ENCODE assay signal across 26 cellular contexts in the genomic region with DNA sequence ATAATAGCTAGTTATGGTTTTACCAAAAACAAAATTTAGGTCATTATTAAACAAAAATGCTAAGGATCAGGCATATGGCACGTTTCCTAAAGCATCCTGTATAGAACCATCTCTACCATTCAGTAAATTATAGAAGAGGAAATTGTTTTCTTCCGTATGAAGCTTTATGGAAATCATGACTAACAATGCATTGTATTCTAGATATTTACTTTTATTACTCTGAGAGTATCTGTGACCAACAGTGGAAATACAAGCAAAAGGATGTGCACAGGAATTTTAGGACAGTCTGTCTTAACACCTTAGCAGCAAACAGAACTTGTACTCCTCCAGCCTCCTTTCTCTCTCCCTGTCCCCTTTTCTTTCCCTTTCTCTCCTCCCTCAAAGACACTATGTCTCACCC.
"Had no signal": no experiment of that assay in that cellular context is flagged by ENCODE, and none has a peak within 500 bp of the region (broad histone marks: within the 10 kb centered on the region; RNA-seq: fewer than 3 reads in every experiment).

No MANE protein-coding gene starts in this region.

- H3K27ac Mint-ChIP-seq: activated naive CD4-positive, alpha-beta T cell treated with anti-CD3 and anti-CD28 coated beads, Interleukin-2, amount 50 U/mL, for 72 hours; activated T-cell treated with anti-CD3 and anti-CD28 coated beads, Interleukin-2, amount 50 U/mL, for 72 hours; effector memory CD8-positive, alpha-beta T cell; natural killer cell; stimulated activated naive CD8-positive, alpha-beta T cell treated with anti-CD3 and anti-CD28 coated beads, Interleukin-15, Interleukin-2, amounts not matched to agents 100 ng/mL and 50 ng/mL, for 24 hours; T-helper 1 cell treated with Interleukin-12 subunit alpha and Interleukin-12 subunit beta and Interleukin-4 antibody, amounts not matched to agents 30 μg/mL and 1 μg/mL, for 36 hours had no signal

- FAIRE-seq: bronchial epithelial cell, TTC549, urothelium cell line had no signal

- ATAC-seq: activated naive CD4-positive, alpha-beta T cell treated with anti-CD3 and anti-CD28 coated beads, Interleukin-2, amount 50 U/mL, for 72 hours; activated T-cell treated with anti-CD3 and anti-CD28 coated beads, Interleukin-2, amount 50 U/mL, for 72 hours; effector memory CD8-positive, alpha-beta T cell; esophagus mucosa; natural killer cell; right cardiac atrium had no signal

- H3K4me3 Mint-ChIP-seq: activated T-cell treated with anti-CD3 and anti-CD28 coated beads, Interleukin-2, amount 50 U/mL, for 72 hours; effector memory CD8-positive, alpha-beta T cell; natural killer cell; stimulated activated naive CD8-positive, alpha-beta T cell treated with anti-CD3 and anti-CD28 coated beads, Interleukin-15, Interleukin-2, amounts not matched to agents 100 ng/mL and 50 ng/mL, for 24 hours; T-helper 1 cell treated with Interleukin-12 subunit alpha and Interleukin-12 subunit beta and Interleukin-4 antibody, amounts not matched to agents 30 μg/mL and 1 μg/mL, for 36 hours had no signal

- DNase-seq: activated CD4-positive, alpha-beta T cell treated with anti-CD3 and anti-CD28 coated beads for 4 hours; activated CD4-positive, alpha-beta T cell treated with anti-CD3 and anti-CD28 coated beads, Interleukin-2, amount 50 U/mL, for 4 hours; activated naive CD4-positive, alpha-beta T cell; activated T-cell treated with anti-CD3 and anti-CD28 coated beads for 4 hours; activated T-cell treated with anti-CD3 and anti-CD28 coated beads, Interleukin-2, amount 50 U/mL, for 72 hours; cerebellar nuclear complex; effector memory CD8-positive, alpha-beta T cell; foreskin fibroblast; head of caudate nucleus; hypothalamus; left ventricle myocardium inferior; natural killer cell; right cardiac atrium; SW 1271; T-helper 9 cell had no signal

- H3K4me1 Mint-ChIP-seq: natural killer cell had no signal

- H3K36me3 Mint-ChIP-seq: natural killer cell had no signal

- H3K27ac ChIP-seq: coronary artery, left ventricle myocardium inferior, thoracic aorta, VCaP had no signal

- H3K36me3 ChIP-seq: left ventricle myocardium inferior, thoracic aorta had no signal

- H3K4me3 ChIP-seq: coronary artery, left ventricle myocardium inferior, lung, thoracic aorta had no signal

- H3K9me3 Mint-ChIP-seq: activated naive CD4-positive, alpha-beta T cell treated with anti-CD3 and anti-CD28 coated beads, Interleukin-2, amount 50 U/mL, for 72 hours; activated T-cell treated with anti-CD3 and anti-CD28 coated beads, Interleukin-2, amount 50 U/mL, for 72 hours; effector memory CD8-positive, alpha-beta T cell; natural killer cell; T-helper 1 cell treated with Interleukin-12 subunit alpha and Interleukin-12 subunit beta and Interleukin-4 antibody, amounts not matched to agents 30 μg/mL and 1 μg/mL, for 36 hours had no signal

- H3K9me3 ChIP-seq: left ventricle myocardium inferior, thoracic aorta had no signal
